Comparison of ENCODE assay signal across 1 cellular context in the genomic region with DNA sequence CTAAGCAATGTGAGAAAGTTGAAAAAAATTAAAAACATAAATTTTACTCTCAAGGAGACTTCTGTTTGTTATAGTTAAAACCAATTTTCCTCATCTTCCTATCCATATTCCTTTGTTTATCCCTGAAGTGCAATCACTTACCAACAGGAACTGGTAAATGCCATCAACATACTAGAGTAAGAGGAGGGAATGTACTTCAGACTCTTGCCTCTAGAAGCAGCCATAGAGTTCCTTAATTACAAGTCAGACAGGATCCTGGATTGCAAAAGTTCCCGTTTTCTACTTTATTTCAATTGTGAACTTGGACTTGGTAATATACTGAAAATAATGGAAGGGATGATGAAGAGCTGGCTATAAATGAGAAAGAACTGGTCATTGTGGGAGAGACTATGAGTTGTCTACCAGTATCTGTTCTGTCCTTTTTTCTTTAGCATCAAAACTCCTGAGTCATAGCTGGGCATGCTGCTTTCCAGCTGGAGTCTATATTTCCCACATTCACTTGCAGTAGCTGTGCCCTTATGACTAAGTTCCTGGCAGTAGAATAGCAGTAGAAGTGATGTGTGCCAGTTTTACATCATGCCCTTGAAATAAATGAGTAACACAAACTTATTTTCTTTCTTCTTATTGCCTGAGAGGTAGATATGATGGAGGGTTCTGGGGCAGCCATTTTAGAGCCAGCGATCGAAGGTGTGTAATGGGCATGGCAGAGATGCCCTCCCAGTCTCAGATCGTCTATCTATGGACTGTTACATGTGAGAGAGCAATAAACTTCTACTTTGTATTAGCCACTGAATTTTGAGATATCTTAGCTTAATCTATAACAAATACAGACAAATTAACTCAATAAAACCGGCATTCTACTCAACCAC.
TF ChIP-seq lines count a peak whose summit lies in the region.

No MANE protein-coding gene starts in this region.

TF ChIP-seq in HepG2, 621 proteins besides CTCF, POLR2A, EP300 and RAD21:
- TF ChIP-seq, protein P1, sequence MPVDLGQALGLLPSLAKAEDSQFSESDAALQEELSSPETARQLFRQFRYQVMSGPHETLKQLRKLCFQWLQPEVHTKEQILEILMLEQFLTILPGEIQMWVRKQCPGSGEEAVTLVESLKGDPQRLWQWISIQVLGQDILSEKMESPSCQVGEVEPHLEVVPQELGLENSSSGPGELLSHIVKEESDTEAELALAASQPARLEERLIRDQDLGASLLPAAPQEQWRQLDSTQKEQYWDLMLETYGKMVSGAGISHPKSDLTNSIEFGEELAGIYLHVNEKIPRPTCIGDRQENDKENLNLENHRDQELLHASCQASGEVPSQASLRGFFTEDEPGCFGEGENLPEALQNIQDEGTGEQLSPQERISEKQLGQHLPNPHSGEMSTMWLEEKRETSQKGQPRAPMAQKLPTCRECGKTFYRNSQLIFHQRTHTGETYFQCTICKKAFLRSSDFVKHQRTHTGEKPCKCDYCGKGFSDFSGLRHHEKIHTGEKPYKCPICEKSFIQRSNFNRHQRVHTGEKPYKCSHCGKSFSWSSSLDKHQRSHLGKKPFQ (CRISPR knock-in tag; IDR thresholded peaks at IDR 0.05; ENCODE audit: insufficient replicate concordance) = no peak
- TF ChIP-seq ZNF790 (CRISPR knock-in tag; IDR thresholded peaks at IDR 0.05; ENCODE audit: borderline replicate concordance) (no peak), RNF2 (conservative IDR thresholded peaks at IDR 0.05; ENCODE audit: low read depth) (no peak), RBM39 (IDR thresholded peaks at IDR 0.05; ENCODE audit: low read depth, low read length, poor library complexity, severe bottlenecking) (no peak), ESRRA (CRISPR knock-in tag; IDR thresholded peaks at IDR 0.05; ENCODE audit: low read depth) (no peak), CBX1 (IDR thresholded peaks at IDR 0.05; ENCODE audit: low read depth) (no peak)
